Comparison of ENCODE assay signal across 28 cellular contexts in the genomic region with DNA sequence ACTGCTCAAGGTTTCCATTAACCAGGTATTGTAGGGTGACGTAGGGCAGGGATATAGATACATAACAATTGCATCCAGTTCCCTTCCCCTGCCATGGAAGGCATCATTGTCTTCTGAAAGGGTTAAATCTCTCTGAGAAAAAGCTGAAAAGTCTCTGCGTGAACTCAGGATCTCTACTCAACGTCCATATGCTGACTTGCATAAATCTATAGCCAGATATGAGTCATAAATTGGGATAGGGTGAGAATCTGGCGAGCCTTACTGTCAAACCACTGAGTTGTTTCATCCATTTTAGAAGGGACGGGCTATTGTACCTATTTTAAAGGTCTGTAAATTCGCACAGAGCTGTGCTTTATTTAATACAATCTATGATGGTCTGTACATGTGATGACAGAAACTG.
"Had no signal": no experiment of that assay in that cellular context is flagged by ENCODE, and none has a peak within 500 bp of the region (broad histone marks: within the 10 kb centered on the region; RNA-seq: fewer than 3 reads in every experiment).

No MANE protein-coding gene starts in this region.

- H3K4me3 ChIP-seq: colonic mucosa, coronary artery, dorsolateral prefrontal cortex, esophagus muscularis mucosa, esophagus squamous epithelium, gastrocnemius medialis, gastroesophageal sphincter, heart left ventricle, heart right ventricle had no signal

- H3K36me3 ChIP-seq: colonic mucosa, esophagus muscularis mucosa, esophagus squamous epithelium, gastrocnemius medialis, gastroesophageal sphincter, heart left ventricle, heart right ventricle had no signal

- DNase-seq: colonic mucosa; cortex of kidney; dermis blood vessel endothelial cell; dorsolateral prefrontal cortex; effector CD4-positive, alpha-beta T cell; effector CD8-positive, alpha-beta T cell; effector memory CD4-positive, alpha-beta T cell; effector memory CD8-positive, alpha-beta T cell; endodermal cell; erythroblast; esophagus squamous epithelium; foreskin fibroblast; foreskin keratinocyte; foreskin melanocyte; gastrocnemius medialis; glutamatergic neuron; head of caudate nucleus; heart left ventricle; heart right ventricle had no signal

- FAIRE-seq: colon, endometrium, endothelial cell of umbilical vein, frontal cortex had no signal

- H3K4me1 ChIP-seq: colonic mucosa, esophagus muscularis mucosa, esophagus squamous epithelium, foreskin keratinocyte, gastrocnemius medialis, gastroesophageal sphincter, heart right ventricle had no signal

- H3K27ac ChIP-seq: colonic mucosa, coronary artery, dorsolateral prefrontal cortex, epithelial cell of prostate, esophagus muscularis mucosa, esophagus squamous epithelium, foreskin keratinocyte, gastrocnemius medialis, gastroesophageal sphincter, heart left ventricle, heart right ventricle had no signal

- ATAC-seq: effector memory CD8-positive, alpha-beta T cell; esophagus mucosa; foreskin keratinocyte; gastrocnemius medialis; gastroesophageal sphincter; heart left ventricle; heart right ventricle had no signal

- H3K27me3 ChIP-seq: colonic mucosa, dorsolateral prefrontal cortex, esophagus muscularis mucosa, esophagus squamous epithelium, foreskin keratinocyte, gastrocnemius medialis, gastroesophageal sphincter, heart left ventricle, heart right ventricle had no signal

- H3K9me3 ChIP-seq: colonic mucosa, esophagus muscularis mucosa, esophagus squamous epithelium, gastrocnemius medialis had no signal
